8 cellular contexts compared by ENCODE assay signal in the genomic region with DNA sequence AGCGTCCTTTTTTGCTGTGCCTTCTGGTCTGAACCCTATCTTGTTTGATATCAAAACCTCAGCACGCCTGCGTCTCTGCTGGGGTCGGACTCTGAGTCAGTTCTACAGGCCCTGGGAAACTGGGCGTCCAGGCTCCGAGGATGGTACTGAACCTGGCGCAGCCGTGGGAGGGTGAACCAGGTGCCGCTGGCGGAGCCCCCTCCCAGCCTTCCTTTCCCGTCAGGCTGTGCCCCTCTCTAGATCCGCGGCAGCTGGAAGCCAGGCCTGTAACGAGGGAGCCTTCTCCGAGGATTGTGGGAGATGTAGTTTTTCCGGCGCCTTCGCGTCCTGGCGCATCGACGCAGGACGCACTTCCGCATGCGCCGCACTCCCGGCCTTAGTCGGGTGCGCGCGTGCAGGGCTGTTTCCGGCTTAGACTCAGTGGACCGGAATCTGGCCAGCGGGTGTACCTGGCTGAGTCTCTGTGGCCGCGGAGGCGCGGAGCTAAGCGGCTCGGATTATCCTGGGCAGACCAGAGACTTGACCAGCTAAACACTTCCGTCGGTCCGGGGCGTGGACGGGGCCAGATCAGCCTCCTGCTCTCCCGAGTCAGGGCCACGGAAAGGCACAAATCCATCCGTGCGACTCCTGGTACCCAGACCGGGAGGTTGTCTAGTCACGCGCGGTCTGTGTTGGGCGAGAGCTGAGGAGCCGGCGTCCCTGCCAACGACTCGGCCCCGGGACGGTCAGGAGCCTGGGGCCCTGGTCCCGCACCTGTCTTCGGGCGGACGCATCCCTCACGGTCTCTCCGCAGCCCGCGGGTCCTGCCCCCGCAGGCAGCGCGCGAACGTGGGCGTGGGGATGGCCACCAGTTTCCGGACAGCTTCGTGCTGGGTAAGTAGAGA. TPM values are rescaled to one million over a fixed set of nuclear protein-coding genes. Genes with fewer than 3 reads are reported as not detected.
A peak's percentile ranks its signal among the peaks of the same experiment; 100 is the strongest.
DNase-seq lines count a peak whose midpoint lies in the region; ATAC-seq, FAIRE-seq and TF ChIP-seq lines count a peak whose summit lies in the region.

A gene with protein sequence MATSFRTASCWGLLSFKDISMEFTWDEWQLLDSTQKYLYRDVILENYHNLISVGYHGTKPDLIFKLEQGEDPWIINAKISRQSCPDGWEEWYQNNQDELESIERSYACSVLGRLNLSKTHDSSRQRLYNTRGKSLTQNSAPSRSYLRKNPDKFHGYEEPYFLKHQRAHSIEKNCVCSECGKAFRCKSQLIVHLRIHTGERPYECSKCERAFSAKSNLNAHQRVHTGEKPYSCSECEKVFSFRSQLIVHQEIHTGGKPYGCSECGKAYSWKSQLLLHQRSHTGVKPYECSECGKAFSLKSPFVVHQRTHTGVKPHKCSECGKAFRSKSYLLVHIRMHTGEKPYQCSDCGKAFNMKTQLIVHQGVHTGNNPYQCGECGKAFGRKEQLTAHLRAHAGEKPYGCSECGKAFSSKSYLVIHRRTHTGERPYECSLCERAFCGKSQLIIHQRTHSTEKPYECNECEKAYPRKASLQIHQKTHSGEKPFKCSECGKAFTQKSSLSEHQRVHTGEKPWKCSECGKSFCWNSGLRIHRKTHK (plus strand): TSS at position 367 of the 884 bp plus-strand sequence. CDS start 474 bp downstream, at position 841.

- no peaks in the 10 kb centered on the region for H3K27me3 ChIP-seq in WERI-Rb-1 (ENCODE audit: insufficient read depth, low read depth, severe bottlenecking)
- no peaks in the 10 kb centered on the region for H3K27me3 ChIP-seq in mammary epithelial cell (ENCODE audit: insufficient read depth, low read length)
- H3K27me3 ChIP-seq in small intestine (ENCODE audit: control insufficient read depth in 2 of 2, insufficient read depth in 2 of 2, low read length in 2 of 2) = no peaks in the 10 kb centered on the region

- CTCF ChIA-PET in mammary epithelial cell (lab: Charles Lee; ENCODE audit: low non-redundant PET) = no interaction called here

- H4K20me1 ChIP-seq in mammary epithelial cell (ENCODE audit: insufficient read depth, low read length) = no peaks in the 10 kb centered on the region

- peaks cover 7% of the 10 kb centered on the region for H3K9me3 ChIP-seq in WERI-Rb-1 (ENCODE audit: severe bottlenecking)
- H3K9me3 ChIP-seq in mammary epithelial cell (replicated peaks; ENCODE audit: insufficient read depth, low read length) = peaks cover 5% of the 10 kb centered on the region
- H3K9me3 ChIP-seq in small intestine (ENCODE audit: control insufficient read depth, low read depth) = no peaks in the 10 kb centered on the region

- in situ Hi-C loops in ACHN (cut with HindIII; ENCODE audit: low pct_ligation_motif_present, low pct_unique_long_range_greater_than_20kb, low sequenced_read_pairs) = no loop called here
- in situ Hi-C loops in mammary epithelial cell (cut with MboI; ENCODE audit: low sequenced_read_pairs in 2 of 2) = no loop called here

- peak; percentile 98 for DNase-seq in ACHN
- peak; percentile 98 for DNase-seq in NCI-H2227 (lab: John Stamatoyannopoulos, UW; ENCODE audit: unreplicated experiment)
- peak; percentile 94 for DNase-seq in WERI-Rb-1
- DNase-seq in mammary epithelial cell = peak; percentile 91
- DNase-seq in iPS-NIHi11 (ENCODE audit: low spot score) = peak; percentile 97
- DNase-seq in small intestine = peak; percentile 95

- intact Hi-C loops in mammary epithelial cell (cut with micrococcal nuclease) = loop anchor here (1.0 to 5.0 kb wide), 5 partner anchors 30 to 146 kb away; partner anchors contain the start of genes CHFR, ZNF10, ZNF140 and ZNF605

- H3K4me3 ChIP-seq in WERI-Rb-1 (ENCODE audit: low read depth, low read length) (peak within 1 kb of the TSS; percentile 97), mammary epithelial cell (replicated peaks in 1 of 3; ENCODE audit: insufficient read depth in 1 of 3, low read depth in 2 of 3, low read length in 3 of 3) (peak within 1 kb of the TSS; percentile 76 to 99 (median 82)), small intestine (ENCODE audit: low read depth in 1 of 2, low read length in 2 of 2) (peak within 1 kb of the TSS; percentile 89 to 93)

- peak within 1 kb of the TSS; percentile 98 for H3K4me2 ChIP-seq in mammary epithelial cell (ENCODE audit: insufficient read depth, low read depth, low read length)

- H3K4me1 ChIP-seq in mammary epithelial cell (ENCODE audit: insufficient read depth, low read length) (peaks cover 3% of the 10 kb centered on the region), small intestine (ENCODE audit: control insufficient read depth in 2 of 2, insufficient read depth in 1 of 2, low read depth in 1 of 2, low read length in 1 of 2) (peaks cover 2 to 3% of the 10 kb centered on the region in 2 donors)

- peak within 1 kb of the TSS; percentile 66 for H3K9ac ChIP-seq in mammary epithelial cell (ENCODE audit: insufficient read depth, low read length)

- no peak for TF ChIP-seq CTCF in WERI-Rb-1 (IDR thresholded peaks at IDR 0.05; ENCODE audit: low read depth, low read length)
- no peak for TF ChIP-seq CTCF in mammary epithelial cell (conservative IDR thresholded peaks at IDR 0.05 in 1 of 2, IDR thresholded peaks at IDR 0.05 in 1 of 2; ENCODE audit: extremely low read depth in 1 of 2, insufficient read depth in 1 of 2, low read depth in 1 of 2, low read length in 2 of 2)

- BruUV-seq in mammary epithelial cell (replicated peaks; lab: Mats Ljungman, UMichigan) = no TSS peak

- ATAC-seq in GM18873 (IDR thresholded peaks at IDR 0.05; ENCODE audit: low FRiP score, unreplicated experiment) (peak; percentile 93), HG03139 (IDR thresholded peaks at IDR 0.05; ENCODE audit: unreplicated experiment) (peak; percentile 90)

- dilution Hi-C loops in mammary epithelial cell (cut with HindIII; ENCODE audit: low sequenced_read_pairs) = no loop called here

- peaks cover 49% of the 10 kb centered on the region for H3K79me2 ChIP-seq in mammary epithelial cell (ENCODE audit: insufficient read depth, low read length)

- peaks cover 28% of the 10 kb centered on the region for H3K36me3 ChIP-seq in WERI-Rb-1
- H3K36me3 ChIP-seq in mammary epithelial cell (ENCODE audit: insufficient read depth, low read length) = peaks cover 5% of the 10 kb centered on the region
- H3K36me3 ChIP-seq in small intestine (ENCODE audit: control insufficient read depth in 2 of 2, insufficient read depth in 2 of 2, low read length in 2 of 2) = peaks cover 0 to 2% of the 10 kb centered on the region in 2 donors

- 3% methylated on average over 49 of the region's 76 CpGs for WGBS in mammary epithelial cell (ENCODE audit: low coverage, missing lambda C conversion rate)
- 0% methylated on average over 71 to 76 of the region's 76 CpGs for WGBS in small intestine, 3 donors

- FAIRE-seq in small intestine (lab: Jason Lieb, UNC) = no peak

- peak within 1 kb of the TSS; percentile 99 for H2AFZ ChIP-seq in mammary epithelial cell (ENCODE audit: low read depth, low read length)

- peak within 1 kb of the TSS; percentile 74 for H3K27ac ChIP-seq in WERI-Rb-1
- peak within 1 kb of the TSS; percentile 66 for H3K27ac ChIP-seq in mammary epithelial cell (ENCODE audit: insufficient read depth, low read depth, low read length)
- peak within 1 kb of the TSS; percentile 74 to 84 for H3K27ac ChIP-seq in small intestine (ENCODE audit: low read depth in 1 of 2, low read length in 1 of 2)

RNA-seq across cellular contexts. Expression of the gene that starts here (rescaled TPM):
- 10 to 100 TPM; 13.5 to 22.0 TPM for total RNA-seq in mammary epithelial cell
- polyA plus RNA-seq in mammary epithelial cell (4.0 TPM), small intestine (1 to 10 TPM; 1.1 to 3.6 (median 2.2) TPM)
- polyA minus RNA-seq in mammary epithelial cell = 4.8 TPM

Comparison
In these comparisons a context has a peak if more than half of its experiments do, and no peak if none do; other contexts are left out.
1. Peak in every context shown above with its lines: DNase-seq, ATAC-seq, H3K4me3 ChIP-seq and H3K27ac ChIP-seq.